Comparison of ENCODE assay signal across 9 cellular contexts in genomic region chr11:8671242-8671641, GRCh38. TPM values are rescaled to one million over a fixed set of nuclear protein-coding genes. Genes with fewer than 3 reads are reported as not detected.
A peak's percentile ranks its signal among the peaks of the same experiment; 100 is the strongest.
DNase-seq lines count a peak whose midpoint lies in the region; ATAC-seq, FAIRE-seq and TF ChIP-seq lines count a peak whose summit lies in the region.
"Had no signal": no experiment of that assay in that cellular context is flagged by ENCODE, and none has a peak within 500 bp of the region (broad histone marks: within the 10 kb centered on the region; RNA-seq: fewer than 3 reads in every experiment).

No MANE protein-coding gene starts in this region.

- H3K9me3 ChIP-seq in keratinocyte (ENCODE audit: control insufficient read depth, low read depth, low read length): no peaks in the 10 kb centered on the region

- no peaks in the 10 kb centered on the region for H4K20me1 ChIP-seq in keratinocyte (ENCODE audit: control insufficient read depth, extremely low read depth, insufficient read depth, low read length)

- H3K4me1 ChIP-seq in keratinocyte (ENCODE audit: control insufficient read depth, extremely low read depth, insufficient read depth, low read length): peaks cover 21% of the 10 kb centered on the region

- CTCF ChIA-PET in GM10248 (lab: Yijun Ruan, JAX): no interaction called here

- peaks cover 0 to 8% of the 10 kb centered on the region in 2 experiments for H3K36me3 ChIP-seq in keratinocyte (ENCODE audit: control insufficient read depth in 2 of 2, extremely low read depth in 1 of 2, insufficient read depth in 2 of 2, low read length in 2 of 2)

- H3K9me1 ChIP-seq in keratinocyte (ENCODE audit: control insufficient read depth, extremely low read depth, insufficient read depth, low read length): no peaks in the 10 kb centered on the region

- peak; percentile 92 for FAIRE-seq in keratinocyte (lab: Jason Lieb, UNC)

- DNase-seq in NCI-H748 (lab: John Stamatoyannopoulos, UW; ENCODE audit: unreplicated experiment) (peak; percentile 62), NCI-H748 treated with DMSO at 0.1 percent for 48 hours (lab: John Stamatoyannopoulos, UW) (no peak), caudate nucleus (lab: John Stamatoyannopoulos, UW) (peak in 34 of 61 donors; percentile 6 to 92 (median 34)), keratinocyte (ENCODE audit: low read depth, low spot score) (no peak), superior temporal gyrus (ENCODE audit: extremely low spot score) (peak; percentile 81), GM10248 (ENCODE audit: extremely low spot score) (no peak)
- DNase-seq in stimulated activated CD4-positive, alpha-beta T cell treated with anti-CD3 and anti-CD28 coated beads, Interleukin-4, amount 100 ng/mL, for 1 hour: no peak
- DNase-seq: DND-41 had no signal

- H3K27me3 ChIP-seq in keratinocyte (ENCODE audit: control insufficient read depth, extremely low read depth, insufficient read depth, low read length): no peaks in the 10 kb centered on the region

- peak overlapping the region; percentile 52 for H2AFZ ChIP-seq in keratinocyte (ENCODE audit: control insufficient read depth, low read length)

- TF ChIP-seq CTCF in keratinocyte (optimal IDR thresholded peaks at IDR 0.05 in 1 of 3, IDR thresholded peaks at IDR 0.05 in 1 of 3, conservative IDR thresholded peaks at IDR 0.05 in 1 of 3; ENCODE audit: extremely low read depth in 1 of 3, insufficient read depth in 2 of 3, low read length in 3 of 3) (no peak), GM10248 (IDR thresholded peaks at IDR 0.05; ENCODE audit: control extremely low read depth, extremely low read depth, low read depth, missing control alignments) (no peak)

- dilution Hi-C loops in keratinocyte (cut with MboI; ENCODE audit: extremely low pct_ligation_motif_present, low sequenced_read_pairs): no loop called here

- H3K4me3 ChIP-seq in keratinocyte (ENCODE audit: control insufficient read depth in 2 of 3, extremely low read depth in 1 of 3, insufficient read depth in 2 of 3, low read depth in 1 of 3, low read length in 3 of 3): no peak overlapping the region

- H3K79me2 ChIP-seq in keratinocyte (ENCODE audit: control insufficient read depth, insufficient read depth, low read length): no peaks in the 10 kb centered on the region

- POLR2A ChIA-PET in GM10248 (lab: Yijun Ruan, JAX): interaction anchor here (0.6 kb wide), 1 partner anchor 10 kb away, joined by 3 read pairs; no protein-coding TSS in a partner anchor

- H3K9ac ChIP-seq in keratinocyte (ENCODE audit: control insufficient read depth, extremely low read depth, insufficient read depth, low read length): peak overlapping the region; percentile 49

- ATAC-seq in GM18867 (IDR thresholded peaks at IDR 0.05; ENCODE audit: unreplicated experiment): no peak

- H3K4me2 ChIP-seq in keratinocyte (ENCODE audit: control insufficient read depth, extremely low read depth, insufficient read depth, low read depth, low read length): peak overlapping the region; percentile 55

- H3K27ac ChIP-seq in caudate nucleus (ENCODE audit: low read depth, low read length) (peak overlapping the region; percentile 91), keratinocyte (ENCODE audit: control insufficient read depth, insufficient read depth, low read length) (peak overlapping the region; percentile 64)

RNA-seq across cellular contexts. Expression of gene TRIM66, which starts 11.2 kb away (rescaled TPM):
- 3.4 to 5.4 TPM (median 5.1 TPM) in 3 replicates for polyA plus RNA-seq in keratinocyte
- 9.0 TPM for polyA plus RNA-seq in keratinocyte (2011; ENCODE audit: low read depth)
- polyA plus RNA-seq in keratinocyte (2011; cell fraction: cytosol; rRNA removed): 1.2 and 2.6 TPM in 2 replicates
- polyA plus RNA-seq in keratinocyte (2011; cell fraction: nucleus; rRNA removed): 23.5 and 30.4 TPM in 2 replicates
- polyA plus RNA-seq in keratinocyte (2012; ENCODE audit: low replicate concordance): 2.4 and 4.1 TPM in 2 replicates
- 5.9 to 16.1 TPM (median 8.5 TPM) in 3 replicates for polyA minus RNA-seq in keratinocyte
- polyA minus RNA-seq in keratinocyte (2011; cell fraction: cytosol; rRNA and poly(A)+ RNA removed): 2.5 TPM
- 15.6 and 30.3 TPM in 2 replicates for polyA minus RNA-seq in keratinocyte (2011; cell fraction: nucleus; rRNA and poly(A)+ RNA removed)

RNA-seq across cellular contexts. Expression of gene RPL27A, which starts 11.3 kb away (rescaled TPM):
- polyA plus RNA-seq in keratinocyte: 1,089 to 1,483 TPM (median 1,450 TPM) in 3 replicates
- polyA plus RNA-seq in keratinocyte (2011; ENCODE audit: low read depth): 769 TPM
- polyA plus RNA-seq in keratinocyte (2011; cell fraction: cytosol; rRNA removed): 863 and 1,235 TPM in 2 replicates
- 267 and 297 TPM in 2 replicates for polyA plus RNA-seq in keratinocyte (2011; cell fraction: nucleus; rRNA removed)
- polyA plus RNA-seq in keratinocyte (2012; ENCODE audit: low replicate concordance): 1,861 and 2,131 TPM in 2 replicates
- 257 to 398 TPM (median 392 TPM) in 3 replicates for polyA minus RNA-seq in keratinocyte
- 683 TPM for polyA minus RNA-seq in keratinocyte (2011; cell fraction: cytosol; rRNA and poly(A)+ RNA removed)
- polyA minus RNA-seq in keratinocyte (2011; cell fraction: nucleus; rRNA and poly(A)+ RNA removed): 94.8 and 128 TPM in 2 replicates

Comparison
In these comparisons a context has a peak if more than half of its experiments do, and no peak if none do; other contexts are left out.
1. DNase-seq: peak in NCI-H748 (single experiment), caudate nucleus (34 of 61) and superior temporal gyrus (single experiment); none in NCI-H748 treated with DMSO at 0.1 percent for 48 hours (single experiment), keratinocyte (single experiment), GM10248 (single experiment) and stimulated activated CD4-positive, alpha-beta T cell treated with anti-CD3 and anti-CD28 coated beads, Interleukin-4, amount 100 ng/mL, for 1 hour (single experiment).